ENCODE assay signal across 23 cellular contexts in genomic region chr10:15486404-15486803, GRCh38.
A peak's percentile ranks its signal among the peaks of the same experiment; 100 is the strongest.
DNase-seq lines count a peak whose midpoint lies in the region; ATAC-seq and TF ChIP-seq lines count a peak whose summit lies in the region.
"Had no signal": no experiment of that assay in that cellular context is flagged by ENCODE, and none has a peak within 500 bp of the region (broad histone marks: within the 10 kb centered on the region; RNA-seq: fewer than 3 reads in every experiment).

No MANE protein-coding gene starts in this region.

- intact Hi-C loops in Right ventricle myocardium inferior (cut with DNase I) (no loop called here), tibial artery (cut with DNase I; ENCODE audit: low total_unique reads) (no loop called here)

- H3K9me3 Mint-ChIP-seq in T-cell = peaks cover 0 to 3% (median 0%) of the 10 kb centered on the region in 3 donors
- H3K9me3 Mint-ChIP-seq: activated naive CD4-positive, alpha-beta T cell treated with anti-CD3 and anti-CD28 coated beads for 36 hours; activated T-cell treated with anti-CD3 and anti-CD28 coated beads, Interleukin-2, amount 50 U/mL, for 24 hours had no signal

- CTCF ChIA-PET in T-cell (lab: Charles Lee) = no interaction called here

- no peak overlapping the region for H3K27ac Mint-ChIP-seq in T-cell
- H3K27ac Mint-ChIP-seq: activated CD8-positive, alpha-beta T cell treated with anti-CD3 and anti-CD28 coated beads, Interleukin-2, amount 10 ng/mL, durations not matched to agents 7 days and 5 days; activated naive CD4-positive, alpha-beta T cell treated with anti-CD3 and anti-CD28 coated beads for 36 hours; activated T-cell treated with anti-CD3 and anti-CD28 coated beads, Interleukin-2, amount 50 U/mL, for 24 hours; CD14-positive monocyte; immature natural killer cell; naive B cell had no signal

- in situ Hi-C loops in astrocyte of the cerebellum (cut with HindIII; ENCODE audit: low sequenced_read_pairs) = no loop called here

- ATAC-seq in Right ventricle myocardium inferior (no peak), GM21737 (IDR thresholded peaks at IDR 0.05; ENCODE audit: unreplicated experiment) (no peak), T-cell (replicated peaks in 1 of 4) (no peak)
- ATAC-seq: activated CD8-positive, alpha-beta T cell treated with anti-CD3 and anti-CD28 coated beads, Interleukin-2, amount 10 ng/mL, durations not matched to agents 7 days and 5 days; PC-3 had no signal

- POLR2A ChIA-PET in T-cell (lab: Charles Lee) = no interaction called here

- no peaks in the 10 kb centered on the region for H3K36me3 Mint-ChIP-seq in T-cell
- H3K36me3 Mint-ChIP-seq: CD14-positive monocyte, immature natural killer cell, naive B cell had no signal

- H3K27ac ChIP-seq in cardiac muscle cell (peak overlapping the region; percentile 66), tibial artery (peak overlapping the region; percentile 50 to 74)
- H3K27ac ChIP-seq: 22Rv1, dorsolateral prefrontal cortex, lower lobe of right lung, skin epidermis had no signal

- H3K4me3 Mint-ChIP-seq in T-cell = no peak overlapping the region
- H3K4me3 Mint-ChIP-seq: activated CD8-positive, alpha-beta T cell treated with anti-CD3 and anti-CD28 coated beads, Interleukin-2, amount 10 ng/mL, durations not matched to agents 7 days and 5 days; activated naive CD4-positive, alpha-beta T cell treated with anti-CD3 and anti-CD28 coated beads for 36 hours; activated T-cell treated with anti-CD3 and anti-CD28 coated beads, Interleukin-2, amount 50 U/mL, for 24 hours; CD14-positive monocyte; immature natural killer cell; naive B cell had no signal

- DNase-seq in cardiac muscle cell (ENCODE audit: low read depth in 1 of 2, low spot score in 1 of 2) = peak; percentile 11 to 86
- no peak for DNase-seq in Right ventricle myocardium inferior (ENCODE audit: missing footprints)
- DNase-seq in astrocyte of the cerebellum (ENCODE audit: low read depth) = peak; percentile 53
- peak; percentile 46 for DNase-seq in fibroblast of villous mesenchyme (ENCODE audit: low read depth)
- DNase-seq in tibial artery = no peak
- no peak for DNase-seq in activated CD4-positive, alpha-beta T cell treated with anti-CD3 and anti-CD28 coated beads for 4 hours
- DNase-seq in T-cell = no peak
- DNase-seq: activated CD8-positive, alpha-beta T cell treated with anti-CD3 and anti-CD28 coated beads, Interleukin-2, amount 10 ng/mL, durations not matched to agents 7 days and 5 days; activated naive CD4-positive, alpha-beta T cell treated with anti-CD3 and anti-CD28 coated beads for 36 hours; activated T-cell treated with anti-CD3 and anti-CD28 coated beads, Interleukin-2, amount 50 U/mL, for 24 hours; dorsolateral prefrontal cortex; GDM1; head of caudate nucleus; immature natural killer cell; lower lobe of right lung; naive B cell; PC-3; posterior cingulate gyrus; stimulated activated CD4-positive, alpha-beta T cell treated with anti-CD3 and anti-CD28 coated beads, Interleukin-2, amount 100 ng/mL, for 48 hours had no signal

- H3K27me3 ChIP-seq in cardiac muscle cell (no peaks in the 10 kb centered on the region), tibial artery (no peaks in the 10 kb centered on the region)

- H3K4me3 ChIP-seq in cardiac muscle cell (no peak overlapping the region), astrocyte of the cerebellum (ENCODE audit: low read depth, low read length) (no peak overlapping the region), fibroblast of villous mesenchyme (ENCODE audit: low read depth, low read length) (no peak overlapping the region), tibial artery (no peak overlapping the region)
- H3K4me3 ChIP-seq: dorsolateral prefrontal cortex, lower lobe of right lung, skin epidermis had no signal

- H3K36me3 ChIP-seq in cardiac muscle cell (no peaks in the 10 kb centered on the region), tibial artery (no peaks in the 10 kb centered on the region)
- H3K36me3 ChIP-seq: lower lobe of right lung had no signal

- TF ChIP-seq CTCF in cardiac muscle cell (IDR thresholded peaks at IDR 0.05; ENCODE audit: low read depth, low read length) = no peak
- TF ChIP-seq CTCF in astrocyte of the cerebellum (IDR thresholded peaks at IDR 0.05; ENCODE audit: low read depth, low read length, missing control alignments) = no peak
- TF ChIP-seq CTCF in fibroblast of villous mesenchyme (IDR thresholded peaks at IDR 0.05; ENCODE audit: insufficient read depth, low read depth, low read length) = no peak
- no peak for TF ChIP-seq CTCF in tibial artery (IDR thresholded peaks at IDR 0.05)

- H3K9me3 ChIP-seq in cardiac muscle cell (ENCODE audit: low read depth) = no peaks in the 10 kb centered on the region
- H3K9me3 ChIP-seq in tibial artery = no peaks in the 10 kb centered on the region
- H3K9me3 ChIP-seq: lower lobe of right lung had no signal

- peaks cover 22 to 26% of the 10 kb centered on the region in 2 donors for H3K27me3 Mint-ChIP-seq in T-cell

- H3K4me1 Mint-ChIP-seq in T-cell = no peaks in the 10 kb centered on the region
- H3K4me1 Mint-ChIP-seq: CD14-positive monocyte, immature natural killer cell, naive B cell had no signal

- peaks cover 16% of the 10 kb centered on the region for H3K4me1 ChIP-seq in cardiac muscle cell (ENCODE audit: low read depth)
- peaks cover 0 to 67% (median 21%) of the 10 kb centered on the region in 4 donors for H3K4me1 ChIP-seq in tibial artery

Comparison
In these comparisons a context has a peak if more than half of its experiments do, and no peak if none do; other contexts are left out.
1. DNase-seq: peak in cardiac muscle cell (2 of 2), astrocyte of the cerebellum (single experiment) and fibroblast of villous mesenchyme (single experiment); none in Right ventricle myocardium inferior (single experiment), tibial artery (0 of 2), activated CD4-positive, alpha-beta T cell treated with anti-CD3 and anti-CD28 coated beads for 4 hours (0 of 2) and T-cell (0 of 34).